In genomic region chr14:77455966-77456640, GRCh38 we compare ENCODE assay signal across 10 cellular contexts. TPM values are rescaled to one million over a fixed set of nuclear protein-coding genes. Genes with fewer than 3 reads are reported as not detected.
A peak's percentile ranks its signal among the peaks of the same experiment; 100 is the strongest.
DNase-seq lines count a peak whose midpoint lies in the region; ATAC-seq and TF ChIP-seq lines count a peak whose summit lies in the region.
"Had no signal": no experiment of that assay in that cellular context is flagged by ENCODE, and none has a peak within 500 bp of the region (broad histone marks: within the 10 kb centered on the region; RNA-seq: fewer than 3 reads in every experiment).

No MANE protein-coding gene starts in this region.

- DNase-seq in activated naive CD4-positive, alpha-beta T cell treated with anti-CD3 and anti-CD28 coated beads, Interleukin-2, amount 10 ng/mL, durations not matched to agents 7 days and 5 days = no peak
- no peak for DNase-seq in activated naive CD4-positive, alpha-beta T cell treated with anti-CD3 and anti-CD28 coated beads, Interleukin-2, amount 50 U/mL, for 72 hours (ENCODE audit: low spot score in 2 of 2)
- no peak for DNase-seq in activated CD8-positive, alpha-beta T cell treated with anti-CD3 and anti-CD28 coated beads for 36 hours
- DNase-seq in amniotic stem cell (lab: John Stamatoyannopoulos, UW) = no peak
- DNase-seq: COR-L47, right cardiac atrium had no signal

- CTCF ChIA-PET in activated naive CD4-positive, alpha-beta T cell treated with anti-CD3 and anti-CD28 coated beads, Interleukin-2, amount 10 ng/mL, durations not matched to agents 7 days and 5 days (lab: Charles Lee) = interaction anchor here (1.3 kb wide), 1 partner anchor 155 kb away, joined by 3 read pairs; no protein-coding TSS in a partner anchor
- CTCF ChIA-PET in activated CD8-positive, alpha-beta T cell treated with anti-CD3 and anti-CD28 coated beads for 36 hours (lab: Charles Lee) = no interaction called here

- H3K9ac ChIP-seq in iPS-18a (ENCODE audit: low read length) (no peak overlapping the region), subcutaneous abdominal adipose tissue (ENCODE audit: low read length in 5 of 5) (peak overlapping the region in 3 of 5 donors; percentile 96 to 99 (median 98))

- POLR2A ChIA-PET in activated CD8-positive, alpha-beta T cell treated with anti-CD3 and anti-CD28 coated beads for 36 hours (lab: Charles Lee) = interaction anchor here (0.7 kb wide), 1 partner anchor 93 kb away, joined by 3 read pairs; no protein-coding TSS in a partner anchor

- H3K4me1 ChIP-seq in iPS-18a (ENCODE audit: control insufficient read depth, low read depth, low read length) = no peaks in the 10 kb centered on the region
- peaks cover 8 to 30% (median 25%) of the 10 kb centered on the region in 5 donors for H3K4me1 ChIP-seq in subcutaneous abdominal adipose tissue (ENCODE audit: control insufficient read depth in 5 of 5, insufficient read depth in 5 of 5, low read length in 5 of 5)

- peak overlapping the region; percentile 99 for H3K4me3 Mint-ChIP-seq in activated naive CD4-positive, alpha-beta T cell treated with anti-CD3 and anti-CD28 coated beads, Interleukin-2, amount 10 ng/mL, durations not matched to agents 7 days and 5 days
- peak overlapping the region; percentile 99 for H3K4me3 Mint-ChIP-seq in activated CD8-positive, alpha-beta T cell treated with anti-CD3 and anti-CD28 coated beads for 36 hours

- H3K27me3 ChIP-seq in iPS-18a (ENCODE audit: control insufficient read depth, insufficient read depth, low read length) = no peaks in the 10 kb centered on the region
- no peaks in the 10 kb centered on the region for H3K27me3 ChIP-seq in subcutaneous abdominal adipose tissue (ENCODE audit: control insufficient read depth in 5 of 5, insufficient read depth in 4 of 5, low read length in 5 of 5)

- H3K27ac ChIP-seq in iPS-18a (ENCODE audit: low read length) (no peak overlapping the region), subcutaneous abdominal adipose tissue (ENCODE audit: low read depth, low read length) (no peak overlapping the region)

- intact Hi-C loops in activated CD8-positive, alpha-beta T cell treated with anti-CD3 and anti-CD28 coated beads for 36 hours (cut with micrococcal nuclease) = loop anchor here (2.0 to 5.0 kb wide), 4 partner anchors 79 to 251 kb away; partner anchors contain the start of genes ALKBH1, GSTZ1, POMT2 and SAMD15

- H3K27ac Mint-ChIP-seq in activated naive CD4-positive, alpha-beta T cell treated with anti-CD3 and anti-CD28 coated beads, Interleukin-2, amount 10 ng/mL, durations not matched to agents 7 days and 5 days = peak overlapping the region; percentile 98
- peak overlapping the region in 1 of 2 donors; percentile 93 for H3K27ac Mint-ChIP-seq in activated naive CD4-positive, alpha-beta T cell treated with anti-CD3 and anti-CD28 coated beads, Interleukin-2, amount 50 U/mL, for 72 hours
- peak overlapping the region; percentile 100 for H3K27ac Mint-ChIP-seq in activated CD8-positive, alpha-beta T cell treated with anti-CD3 and anti-CD28 coated beads for 36 hours

- H3K27me3 Mint-ChIP-seq in activated naive CD4-positive, alpha-beta T cell treated with anti-CD3 and anti-CD28 coated beads, Interleukin-2, amount 10 ng/mL, durations not matched to agents 7 days and 5 days = no peaks in the 10 kb centered on the region
- no peaks in the 10 kb centered on the region for H3K27me3 Mint-ChIP-seq in activated CD8-positive, alpha-beta T cell treated with anti-CD3 and anti-CD28 coated beads for 36 hours

- no peak for TF ChIP-seq CTCF in activated CD8-positive, alpha-beta T cell treated with anti-CD3 and anti-CD28 coated beads for 36 hours (IDR thresholded peaks at IDR 0.05)

- H3K4me3 ChIP-seq in iPS-18a (ENCODE audit: low read length) (peak overlapping the region; percentile 99), subcutaneous abdominal adipose tissue (ENCODE audit: low read depth in 1 of 5, low read length in 5 of 5) (peak overlapping the region in 3 of 5 donors; percentile 88 to 97 (median 96))

- H3K36me3 Mint-ChIP-seq in activated naive CD4-positive, alpha-beta T cell treated with anti-CD3 and anti-CD28 coated beads, Interleukin-2, amount 10 ng/mL, durations not matched to agents 7 days and 5 days = peaks cover 36% of the 10 kb centered on the region
- peaks cover 46 to 50% of the 10 kb centered on the region in 2 donors for H3K36me3 Mint-ChIP-seq in activated naive CD4-positive, alpha-beta T cell treated with anti-CD3 and anti-CD28 coated beads, Interleukin-2, amount 50 U/mL, for 72 hours
- H3K36me3 Mint-ChIP-seq in activated CD8-positive, alpha-beta T cell treated with anti-CD3 and anti-CD28 coated beads for 36 hours (ENCODE audit: low read depth) = peaks cover 33% of the 10 kb centered on the region

- no peak for ATAC-seq in activated naive CD4-positive, alpha-beta T cell treated with anti-CD3 and anti-CD28 coated beads, Interleukin-2, amount 50 U/mL, for 72 hours
- no peak for ATAC-seq in activated CD8-positive, alpha-beta T cell treated with anti-CD3 and anti-CD28 coated beads for 36 hours
- ATAC-seq in HG02642 (IDR thresholded peaks at IDR 0.05; ENCODE audit: poor library complexity, unreplicated experiment) = no peak
- no peak for ATAC-seq in GM18517 (IDR thresholded peaks at IDR 0.05; ENCODE audit: unreplicated experiment)
- ATAC-seq: right cardiac atrium had no signal

- H3K9me3 ChIP-seq in iPS-18a (ENCODE audit: control insufficient read depth, low read depth, low read length) (no peaks in the 10 kb centered on the region), subcutaneous abdominal adipose tissue (ENCODE audit: control insufficient read depth in 5 of 5, low read length in 5 of 5) (no peaks in the 10 kb centered on the region)

- peaks cover 18% of the 10 kb centered on the region for H3K36me3 ChIP-seq in iPS-18a (ENCODE audit: control insufficient read depth, low read depth, low read length)
- peaks cover 14 to 29% (median 25%) of the 10 kb centered on the region in 5 donors for H3K36me3 ChIP-seq in subcutaneous abdominal adipose tissue (ENCODE audit: control insufficient read depth in 5 of 5, insufficient read depth in 5 of 5, low read length in 5 of 5)

- no peaks in the 10 kb centered on the region for H3K9me3 Mint-ChIP-seq in activated naive CD4-positive, alpha-beta T cell treated with anti-CD3 and anti-CD28 coated beads, Interleukin-2, amount 10 ng/mL, durations not matched to agents 7 days and 5 days
- no peaks in the 10 kb centered on the region for H3K9me3 Mint-ChIP-seq in activated naive CD4-positive, alpha-beta T cell treated with anti-CD3 and anti-CD28 coated beads, Interleukin-2, amount 50 U/mL, for 72 hours
- H3K9me3 Mint-ChIP-seq in activated CD8-positive, alpha-beta T cell treated with anti-CD3 and anti-CD28 coated beads for 36 hours = no peaks in the 10 kb centered on the region

- peaks cover 31% of the 10 kb centered on the region for H3K4me1 Mint-ChIP-seq in activated naive CD4-positive, alpha-beta T cell treated with anti-CD3 and anti-CD28 coated beads, Interleukin-2, amount 10 ng/mL, durations not matched to agents 7 days and 5 days
- peaks cover 36% of the 10 kb centered on the region for H3K4me1 Mint-ChIP-seq in activated CD8-positive, alpha-beta T cell treated with anti-CD3 and anti-CD28 coated beads for 36 hours (ENCODE audit: low read depth)

RNA-seq across cellular contexts. Expression of gene VIPAS39, which starts 1.3 kb away (rescaled TPM):
- 10 to 100 TPM; 14.7 to 21.5 TPM for total RNA-seq in activated naive CD4-positive, alpha-beta T cell treated with anti-CD3 and anti-CD28 coated beads, Interleukin-2, amount 50 U/mL, for 72 hours
- total RNA-seq in activated CD8-positive, alpha-beta T cell treated with anti-CD3 and anti-CD28 coated beads for 36 hours = 10 to 100 TPM; 13.9 to 16.8 TPM

RNA-seq across cellular contexts. Expression of gene AHSA1, which starts 1.8 kb away (rescaled TPM):
- total RNA-seq in activated naive CD4-positive, alpha-beta T cell treated with anti-CD3 and anti-CD28 coated beads, Interleukin-2, amount 50 U/mL, for 72 hours = 100 to 1,000 TPM; 192 to 295 TPM
- total RNA-seq in activated CD8-positive, alpha-beta T cell treated with anti-CD3 and anti-CD28 coated beads for 36 hours = 100 to 1,000 TPM; 325 to 339 TPM

RNA-seq across cellular contexts. Expression of gene NOXRED1, which starts 32.8 kb away (rescaled TPM):
- under 1 TPM; 0.47 to 0.87 TPM for total RNA-seq in activated naive CD4-positive, alpha-beta T cell treated with anti-CD3 and anti-CD28 coated beads, Interleukin-2, amount 50 U/mL, for 72 hours
- total RNA-seq in activated CD8-positive, alpha-beta T cell treated with anti-CD3 and anti-CD28 coated beads for 36 hours = under 1 TPM; 0.27 to 0.41 TPM

RNA-seq across cellular contexts. Expression of gene ISM2, which starts 42.5 kb away (rescaled TPM):
- total RNA-seq in activated naive CD4-positive, alpha-beta T cell treated with anti-CD3 and anti-CD28 coated beads, Interleukin-2, amount 50 U/mL, for 72 hours = 1 to 10 TPM in 1 of 2 donors, not detected in 1; 1.0 TPM
- total RNA-seq in activated CD8-positive, alpha-beta T cell treated with anti-CD3 and anti-CD28 coated beads for 36 hours = under 1 TPM; 0.74 to 0.94 TPM
- total RNA-seq: right cardiac atrium had no signal
